Comparison of ENCODE assay signal across 8 cellular contexts in genomic region chr22:20494978-20495860, GRCh38.
DNase-seq lines count a peak whose midpoint lies in the region; ATAC-seq and TF ChIP-seq lines count a peak whose summit lies in the region.

TSS of gene KLHL22 (minus strand) at chr22:20495795. CDS start at chr22:20489211, 6,584 bp downstream.

- no peaks in the 10 kb centered on the region; the same call in 1 of the 2 replicates for H3K36me3 ChIP-seq in SK-N-MC (ENCODE audit: insufficient read depth, low read length)

- H3K4me3 ChIP-seq in SK-N-MC (peak within 1 kb of the TSS; percentile 95), choroid plexus epithelial cell (ENCODE audit: low read depth, low read length) (peak within 1 kb of the TSS; percentile 75)

- H3K9me3 ChIP-seq in SK-N-MC (ENCODE audit: low read depth, low read length) = no peaks in the 10 kb centered on the region

- H3K27ac ChIP-seq in SK-N-MC (peak within 1 kb of the TSS; percentile 89), layer of hippocampus (ENCODE audit: low read depth, low read length) (peak within 1 kb of the TSS; percentile 94)

- TF ChIP-seq CTCF in choroid plexus epithelial cell (conservative IDR thresholded peaks at IDR 0.05; ENCODE audit: low read depth, low read length) = no peak

- ATAC-seq in HG03280 (IDR thresholded peaks at IDR 0.05; ENCODE audit: unreplicated experiment) = peak; percentile 43

- DNase-seq in COR-L47 (lab: John Stamatoyannopoulos, UW) = peak; percentile 42
- DNase-seq in GM19238 (ENCODE audit: insufficient read length, low spot score) = peak; percentile 50
- no peak for DNase-seq in SK-N-MC (ENCODE audit: low read depth, low spot score)
- DNase-seq in choroid plexus epithelial cell (ENCODE audit: low read depth) = peak; percentile 33
- peak; percentile 13 for DNase-seq in stimulated activated CD4-positive, alpha-beta T cell treated with anti-CD3 and anti-CD28 coated beads, Interleukin-1b, Interleukin-23, amount 100 ng/mL, for 48 hours
- no peak for DNase-seq in NCI-H2081 treated with DMSO at 0.1 percent for 48 hours (lab: John Stamatoyannopoulos, UW)

- H3K9ac ChIP-seq in SK-N-MC (ENCODE audit: insufficient read length) = peak within 1 kb of the TSS; percentile 90

- no peaks in the 10 kb centered on the region for H3K27me3 ChIP-seq in layer of hippocampus (ENCODE audit: control insufficient read depth, insufficient read depth, low read length)

Comparison
In these comparisons a context has a peak if more than half of its experiments do, and no peak if none do; other contexts are left out.
1. DNase-seq: peak in COR-L47 (single experiment), GM19238 (single experiment), choroid plexus epithelial cell (single experiment) and stimulated activated CD4-positive, alpha-beta T cell treated with anti-CD3 and anti-CD28 coated beads, Interleukin-1b, Interleukin-23, amount 100 ng/mL, for 48 hours (single experiment); none in SK-N-MC (single experiment) and NCI-H2081 treated with DMSO at 0.1 percent for 48 hours (single experiment).